In the genomic region with DNA sequence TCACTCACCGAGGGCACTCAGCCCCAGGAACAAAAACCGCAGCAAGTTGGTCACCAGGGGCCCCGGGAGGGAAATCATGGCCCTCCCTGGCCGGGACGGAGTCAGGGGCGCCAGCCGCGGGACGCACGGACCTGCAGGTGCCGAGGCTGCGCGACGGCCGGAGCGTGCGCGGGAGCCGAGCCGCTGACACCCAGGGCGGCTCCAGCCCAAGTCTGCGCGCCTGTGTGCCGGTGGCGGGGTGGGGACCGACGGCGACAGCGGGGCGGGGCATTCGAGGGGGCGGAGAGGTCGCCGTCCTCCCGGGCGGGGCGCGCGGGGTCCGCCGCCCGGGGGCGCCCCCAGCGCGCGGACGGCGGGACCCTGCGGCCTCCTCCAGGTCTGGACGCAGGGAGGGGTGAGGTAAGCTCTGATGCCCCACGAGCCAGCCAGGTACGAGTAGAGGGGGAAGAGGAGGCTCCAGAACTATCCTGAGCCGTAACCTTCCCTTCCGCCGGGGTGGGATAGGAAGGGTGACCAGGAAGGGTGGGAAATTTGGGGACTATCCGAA, we compare ENCODE assay signal across 8 cellular contexts. TPM values are rescaled to one million over a fixed set of nuclear protein-coding genes. Genes with fewer than 3 reads are reported as not detected.
DNase-seq lines count a peak whose midpoint lies in the region; ATAC-seq and TF ChIP-seq lines count a peak whose summit lies in the region.

Gene ESAM (minus strand): TSS at position 214 of the 547 bp plus-strand sequence. CDS start 136 bp downstream, at position 78.

- 1% methylated on average over 56 of the region's 56 CpGs for WGBS in ectodermal cell, 2 experiments

- POLR2A ChIA-PET in CD8-positive, alpha-beta T cell (lab: Charles Lee) = interaction anchor here (0.7 to 2.3 kb wide), 3 partner anchors 16 to 89 kb away, joined by 3 to 17 read pairs (median 5); partner anchors contain the start of genes SIAE and SPA17

- peaks cover 17% of the 10 kb centered on the region for H3K36me3 Mint-ChIP-seq in CD8-positive, alpha-beta T cell

- peak; percentile 33 to 83 (median 64) for DNase-seq in CD8-positive, alpha-beta T cell
- peak; percentile 96 for DNase-seq in GM20000 (ENCODE audit: low spot score)
- DNase-seq in activated CD4-positive, alpha-beta T cell treated with anti-CD3 and anti-CD28 coated beads for 4 hours = peak; percentile 65
- DNase-seq in mucosa of descending colon = peak; percentile 78 to 87 (median 85)
- peak; percentile 51 for DNase-seq in stimulated activated naive CD4-positive, alpha-beta T cell treated with Interleukin-2 at 50 U/mL for 16 hours (lab: John Stamatoyannopoulos, UW)

- peak within 1 kb of the TSS; percentile 72 for H3K27ac Mint-ChIP-seq in CD8-positive, alpha-beta T cell

- TF ChIP-seq CTCF in CD8-positive, alpha-beta T cell (IDR thresholded peaks at IDR 0.05) = no peak
- TF ChIP-seq CTCF in GM20000 (IDR thresholded peaks at IDR 0.05; ENCODE audit: extremely low read depth, missing control alignments) = peak; percentile 33
- TF ChIP-seq CTCF in mucosa of descending colon (IDR thresholded peaks at IDR 0.05) = no peak

- peaks cover 32% of the 10 kb centered on the region for H3K27me3 ChIP-seq in CD8-positive, alpha-beta T cell (ENCODE audit: insufficient read depth, low read length)
- peaks cover 60% of the 10 kb centered on the region for H3K27me3 ChIP-seq in HUES6 (ENCODE audit: control insufficient read depth, insufficient read depth, low read length)
- H3K27me3 ChIP-seq in ectodermal cell (ENCODE audit: control insufficient read depth, insufficient read depth, low read length, poor library complexity, severe bottlenecking) = peaks cover 60% of the 10 kb centered on the region

- H3K4me3 ChIP-seq in CD8-positive, alpha-beta T cell (ENCODE audit: low read depth, low read length) = peak within 1 kb of the TSS; percentile 82
- H3K4me3 ChIP-seq in HUES6 (ENCODE audit: low read depth, low read length) (peak within 1 kb of the TSS; percentile 61), ectodermal cell (ENCODE audit: insufficient read depth, low read depth, low read length) (peak within 1 kb of the TSS; percentile 34), mucosa of descending colon (peak within 1 kb of the TSS; percentile 32)

- CTCF ChIA-PET in CD8-positive, alpha-beta T cell (lab: Charles Lee) = interaction anchor here (0.6 to 10.8 kb wide), 25 partner anchors 8 to 1684 kb away, joined by 3 to 174 read pairs (median 6); partner anchors contain the start of genes MSANTD2, SIAE, SPA17 and VSIG2

- no peak within 1 kb of the TSS for H3K9ac ChIP-seq in HUES6 (ENCODE audit: low read length)

- peaks cover 26% of the 10 kb centered on the region for H3K27me3 Mint-ChIP-seq in CD8-positive, alpha-beta T cell (ENCODE audit: low read depth)

- H3K9me3 ChIP-seq in CD8-positive, alpha-beta T cell (ENCODE audit: low read length) = no peaks in the 10 kb centered on the region
- H3K9me3 ChIP-seq in HUES6 (ENCODE audit: control insufficient read depth, insufficient read depth, low read depth, low read length) (no peaks in the 10 kb centered on the region), ectodermal cell (ENCODE audit: control insufficient read depth, low read length) (no peaks in the 10 kb centered on the region), mucosa of descending colon (no peaks in the 10 kb centered on the region)

- H3K27ac ChIP-seq in CD8-positive, alpha-beta T cell (ENCODE audit: low read depth, low read length) = no peak within 1 kb of the TSS
- H3K27ac ChIP-seq in HUES6 (ENCODE audit: low read depth, low read length) (no peak within 1 kb of the TSS), ectodermal cell (ENCODE audit: insufficient read depth, low read depth, low read length, poor library complexity, severe bottlenecking) (no peak within 1 kb of the TSS)

- H3K9me3 Mint-ChIP-seq in CD8-positive, alpha-beta T cell = no peaks in the 10 kb centered on the region

- intact Hi-C loops in CD8-positive, alpha-beta T cell (cut with DNase I, micrococcal nuclease) = loop anchor here (1.0 to 5.0 kb wide), 3 partner anchors 38 to 350 kb away; partner anchors contain the start of genes MSANTD2 (in 1 of the 2) and TMEM218 (in 1 of the 2)
- intact Hi-C loops in mucosa of descending colon (cut with DNase I, micrococcal nuclease) = loop anchor here in 1 of 2 donors (5.0 kb wide), 1 partner anchor 90 kb away; the partner anchor contains the start of genes SIAE and SPA17

- peaks cover 30% of the 10 kb centered on the region for H3K4me1 Mint-ChIP-seq in CD8-positive, alpha-beta T cell (ENCODE audit: low read depth)

- ATAC-seq in CD8-positive, alpha-beta T cell = peak; percentile 70
- ATAC-seq in mucosa of descending colon (peak; percentile 79), GM18873 (IDR thresholded peaks at IDR 0.05; ENCODE audit: low FRiP score, unreplicated experiment) (no peak)

- peak within 1 kb of the TSS; percentile 96 for H3K4me3 Mint-ChIP-seq in CD8-positive, alpha-beta T cell

- H3K36me3 ChIP-seq in CD8-positive, alpha-beta T cell (ENCODE audit: insufficient read depth, low read length) = no peaks in the 10 kb centered on the region
- 0 out of 2 replicates have a peak, but pooled peaks cover 8% of the 10 kb centered on the region for H3K36me3 ChIP-seq in HUES6 (ENCODE audit: control insufficient read depth, insufficient read depth, low read length)
- no peaks in the 10 kb centered on the region for H3K36me3 ChIP-seq in ectodermal cell (ENCODE audit: control insufficient read depth, insufficient read depth, low read length)
- H3K36me3 ChIP-seq in mucosa of descending colon (ENCODE audit: low read depth) = no peaks in the 10 kb centered on the region

- peaks cover 34% of the 10 kb centered on the region for H3K4me1 ChIP-seq in CD8-positive, alpha-beta T cell (ENCODE audit: insufficient read depth, low read length)
- H3K4me1 ChIP-seq in HUES6 (ENCODE audit: control insufficient read depth, insufficient read depth, low read length) = peaks cover 22% of the 10 kb centered on the region
- H3K4me1 ChIP-seq in ectodermal cell (ENCODE audit: control insufficient read depth, insufficient read depth, low read length) = peaks cover 35% of the 10 kb centered on the region
- peaks cover 35% of the 10 kb centered on the region for H3K4me1 ChIP-seq in mucosa of descending colon (ENCODE audit: low read depth)

RNA-seq across cellular contexts. Expression of gene ESAM, which starts in this region (rescaled TPM):
- 1 to 10 TPM in 1 of 2 experiments, under 1 TPM in 1; 0.69 to 1.6 TPM for total RNA-seq in CD8-positive, alpha-beta T cell
- polyA plus RNA-seq in ectodermal cell (2013, experiment 1 of 4) = 1.3 TPM
- 2.4 TPM for polyA plus RNA-seq in ectodermal cell (2013, experiment 2 of 4)
- polyA plus RNA-seq in ectodermal cell (2013, experiment 3 of 4) = 1.1 TPM
- polyA plus RNA-seq in ectodermal cell (2013, experiment 4 of 4) = 1.9 TPM
- total RNA-seq in mucosa of descending colon = 10 to 100 TPM in 1 of 3 donors, 1 to 10 TPM in 2; 7.7 to 11.5 (median 8.4) TPM

Comparison
In these comparisons a context has a peak if more than half of its experiments do, and no peak if none do; other contexts are left out.
1. H3K4me3 ChIP-seq: peak in every context shown above with its lines; median percentile 82 in CD8-positive, alpha-beta T cell; 61 in HUES6; 34 in ectodermal cell; 32 in mucosa of descending colon.